In genomic region chr18:21335927-21336488, GRCh38 we compare ENCODE assay signal across 2 cellular contexts.
TF ChIP-seq lines count a peak whose summit lies in the region.

No MANE protein-coding gene starts in this region.

TF ChIP-seq in liver, 16 proteins besides CTCF, POLR2A, EP300 and RAD21:
- TF ChIP-seq FOXA1 (IDR thresholded peaks at IDR 0.05) = no peak
- no peak for TF ChIP-seq GABPA (IDR thresholded peaks at IDR 0.05 in 1 of 2, conservative IDR thresholded peaks at IDR 0.05 in 1 of 2)
- TF ChIP-seq SP1 (IDR thresholded peaks at IDR 0.05) = peak; percentile 69
- peak in 1 of 2 donors; percentile 37 for TF ChIP-seq EGR1 (IDR thresholded peaks at IDR 0.05; ENCODE audit: low read depth in 2 of 2)
- no peak for TF ChIP-seq FOXA2 (IDR thresholded peaks at IDR 0.05)
- TF ChIP-seq ZBTB33 (IDR thresholded peaks at IDR 0.05) = no peak
- no peak for TF ChIP-seq NR2F2 (IDR thresholded peaks at IDR 0.05)
- TF ChIP-seq JUND (IDR thresholded peaks at IDR 0.05) = no peak
- TF ChIP-seq TAF1 (conservative IDR thresholded peaks at IDR 0.05) = no peak
- TF ChIP-seq HNF4A (conservative IDR thresholded peaks at IDR 0.05) = peak; percentile 42 to 51
- peak; percentile 21 for TF ChIP-seq HNF4G (IDR thresholded peaks at IDR 0.05)
- TF ChIP-seq, protein P1, sequence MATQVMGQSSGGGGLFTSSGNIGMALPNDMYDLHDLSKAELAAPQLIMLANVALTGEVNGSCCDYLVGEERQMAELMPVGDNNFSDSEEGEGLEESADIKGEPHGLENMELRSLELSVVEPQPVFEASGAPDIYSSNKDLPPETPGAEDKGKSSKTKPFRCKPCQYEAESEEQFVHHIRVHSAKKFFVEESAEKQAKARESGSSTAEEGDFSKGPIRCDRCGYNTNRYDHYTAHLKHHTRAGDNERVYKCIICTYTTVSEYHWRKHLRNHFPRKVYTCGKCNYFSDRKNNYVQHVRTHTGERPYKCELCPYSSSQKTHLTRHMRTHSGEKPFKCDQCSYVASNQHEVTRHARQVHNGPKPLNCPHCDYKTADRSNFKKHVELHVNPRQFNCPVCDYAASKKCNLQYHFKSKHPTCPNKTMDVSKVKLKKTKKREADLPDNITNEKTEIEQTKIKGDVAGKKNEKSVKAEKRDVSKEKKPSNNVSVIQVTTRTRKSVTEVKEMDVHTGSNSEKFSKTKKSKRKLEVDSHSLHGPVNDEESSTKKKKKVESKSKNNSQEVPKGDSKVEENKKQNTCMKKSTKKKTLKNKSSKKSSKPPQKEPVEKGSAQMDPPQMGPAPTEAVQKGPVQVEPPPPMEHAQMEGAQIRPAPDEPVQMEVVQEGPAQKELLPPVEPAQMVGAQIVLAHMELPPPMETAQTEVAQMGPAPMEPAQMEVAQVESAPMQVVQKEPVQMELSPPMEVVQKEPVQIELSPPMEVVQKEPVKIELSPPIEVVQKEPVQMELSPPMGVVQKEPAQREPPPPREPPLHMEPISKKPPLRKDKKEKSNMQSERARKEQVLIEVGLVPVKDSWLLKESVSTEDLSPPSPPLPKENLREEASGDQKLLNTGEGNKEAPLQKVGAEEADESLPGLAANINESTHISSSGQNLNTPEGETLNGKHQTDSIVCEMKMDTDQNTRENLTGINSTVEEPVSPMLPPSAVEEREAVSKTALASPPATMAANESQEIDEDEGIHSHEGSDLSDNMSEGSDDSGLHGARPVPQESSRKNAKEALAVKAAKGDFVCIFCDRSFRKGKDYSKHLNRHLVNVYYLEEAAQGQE (IDR thresholded peaks at IDR 0.05) = no peak
- TF ChIP-seq, protein P2, sequence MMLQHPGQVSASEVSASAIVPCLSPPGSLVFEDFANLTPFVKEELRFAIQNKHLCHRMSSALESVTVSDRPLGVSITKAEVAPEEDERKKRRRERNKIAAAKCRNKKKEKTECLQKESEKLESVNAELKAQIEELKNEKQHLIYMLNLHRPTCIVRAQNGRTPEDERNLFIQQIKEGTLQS (IDR thresholded peaks at IDR 0.05) = no peak
- no peak for TF ChIP-seq YY1 (IDR thresholded peaks at IDR 0.05)
- TF ChIP-seq RXRA (IDR thresholded peaks at IDR 0.05) = peak; percentile 43 to 64
- TF ChIP-seq, protein P3, sequence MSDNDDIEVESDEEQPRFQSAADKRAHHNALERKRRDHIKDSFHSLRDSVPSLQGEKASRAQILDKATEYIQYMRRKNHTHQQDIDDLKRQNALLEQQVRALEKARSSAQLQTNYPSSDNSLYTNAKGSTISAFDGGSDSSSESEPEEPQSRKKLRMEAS (IDR thresholded peaks at IDR 0.05) = no peak

TF ChIP-seq in HepG2, 621 proteins besides CTCF, POLR2A, EP300 and RAD21:
- TF ChIP-seq TMF1 (CRISPR knock-in tag; IDR thresholded peaks at IDR 0.05; ENCODE audit: low read depth) (no peak), ZSCAN20 (CRISPR knock-in tag; IDR thresholded peaks at IDR 0.05; ENCODE audit: borderline replicate concordance) (no peak), ZFY (CRISPR knock-in tag; IDR thresholded peaks at IDR 0.05) (no peak)
TF ChIP-seq in HepG2: peak in this region for 0.
